Comparison of ENCODE assay signal across 8 cellular contexts in genomic region chr20:36835453-36836198, GRCh38. TPM values are rescaled to one million over a fixed set of nuclear protein-coding genes. Genes with fewer than 3 reads are reported as not detected.
DNase-seq lines count a peak whose midpoint lies in the region; ATAC-seq and TF ChIP-seq lines count a peak whose summit lies in the region.

No MANE protein-coding gene starts in this region.

- H3K27ac ChIP-seq in prostate gland (peak overlapping the region; percentile 61 to 78), upper lobe of right lung (peak overlapping the region; percentile 38)

- peak overlapping the region; percentile 71 to 78 (median 75) for H3K4me3 Mint-ChIP-seq in T-cell

- intact Hi-C loops in left ventricle myocardium superior (cut with micrococcal nuclease), result no loop called here
- intact Hi-C loops in prostate gland (cut with DNase I), result no loop called here
- intact Hi-C loops in upper lobe of right lung (cut with DNase I), result no loop called here

- TF ChIP-seq POLR2A in prostate gland (IDR thresholded peaks at IDR 0.05), result peak; percentile 29

- ATAC-seq in HG02678 (IDR thresholded peaks at IDR 0.05; ENCODE audit: unreplicated experiment) (peak; percentile 89), T-cell (replicated peaks in 1 of 4) (peak; percentile 99 to 100 (median 100)), left ventricle myocardium superior (peak; percentile 88), upper lobe of right lung (peak; percentile 98)

- H3K4me1 ChIP-seq in prostate gland (replicated peaks), result peaks cover 4% of the 10 kb centered on the region
- H3K4me1 ChIP-seq in upper lobe of right lung, result peaks cover 52% of the 10 kb centered on the region

- DNase-seq in GM10266 (ENCODE audit: extremely low spot score), result peak; percentile 97
- DNase-seq in NCI-H1436 (lab: John Stamatoyannopoulos, UW), result peak; percentile 91
- DNase-seq in T-cell, result peak; percentile 55 to 86 (median 78)
- peak; percentile 95 for DNase-seq in amniotic epithelial cell (ENCODE audit: low read depth)
- DNase-seq in left ventricle myocardium superior, result peak; percentile 95
- DNase-seq in prostate gland (ENCODE audit: low spot score), result peak; percentile 90
- peak; percentile 95 for DNase-seq in upper lobe of right lung

- peaks cover 5 to 15% (median 8%) of the 10 kb centered on the region in 3 donors for H3K4me1 Mint-ChIP-seq in T-cell

- H3K36me3 Mint-ChIP-seq in T-cell, result no peaks in the 10 kb centered on the region

- 1% methylated on average over 28 of the region's 28 CpGs for WGBS in prostate gland

- H3K4me3 ChIP-seq in prostate gland (peak overlapping the region; percentile 4 to 13), upper lobe of right lung (peak overlapping the region; percentile 12)

- H3K36me3 ChIP-seq in prostate gland (no peaks in the 10 kb centered on the region), upper lobe of right lung (peaks cover 13% of the 10 kb centered on the region)

- H3K27me3 Mint-ChIP-seq in T-cell, result no peaks in the 10 kb centered on the region

- no peaks in the 10 kb centered on the region for H3K9me3 Mint-ChIP-seq in T-cell

- H3K27me3 ChIP-seq in prostate gland (replicated peaks; ENCODE audit: insufficient read depth), result no peaks in the 10 kb centered on the region
- no peaks in the 10 kb centered on the region for H3K27me3 ChIP-seq in upper lobe of right lung

- peak overlapping the region in 1 of 2 donors; percentile 58 for H3K27ac Mint-ChIP-seq in T-cell

- POLR2A ChIA-PET in T-cell (lab: Charles Lee), result interaction anchor here (0.6 to 0.7 kb wide), 3 partner anchors 146 to 1752 kb away, joined by 5 to 8 read pairs (median 6); no protein-coding TSS in a partner anchor

- no peaks in the 10 kb centered on the region for H3K9me3 ChIP-seq in prostate gland
- H3K9me3 ChIP-seq in upper lobe of right lung, result no peaks in the 10 kb centered on the region

- TF ChIP-seq CTCF in GM10266 (IDR thresholded peaks at IDR 0.05; ENCODE audit: control insufficient read depth, insufficient read depth, low read depth, missing control alignments), result no peak
- no peak for TF ChIP-seq CTCF in prostate gland (IDR thresholded peaks at IDR 0.05)
- no peak for TF ChIP-seq CTCF in upper lobe of right lung (IDR thresholded peaks at IDR 0.05)

- CTCF ChIA-PET in T-cell (lab: Charles Lee), result interaction anchor here (0.6 to 1.2 kb wide), 10 partner anchors 27 to 1165 kb away, joined by 3 to 8 read pairs (median 4); partner anchors contain the start of gene SLA2 (in 1 of the 2)

RNA-seq across cellular contexts. Expression of gene TLDC2, which starts 40.3 kb away (rescaled TPM):
- total RNA-seq in T-cell (under 1 TPM in 1 of 5 donors, not detected in 4; 0.33 TPM), left ventricle myocardium superior (not detected), prostate gland (1 to 10 TPM in 1 of 2 donors, under 1 TPM in 1; 0.14 to 1.3 TPM), upper lobe of right lung (1.6 TPM)

Comparison
In these comparisons a context has a peak if more than half of its experiments do, and no peak if none do; other contexts are left out.
1. Peak in every context shown above with its lines: DNase-seq, ATAC-seq, H3K4me3 ChIP-seq and H3K27ac ChIP-seq.